1 cellular context compared by ENCODE assay signal in the genomic region with DNA sequence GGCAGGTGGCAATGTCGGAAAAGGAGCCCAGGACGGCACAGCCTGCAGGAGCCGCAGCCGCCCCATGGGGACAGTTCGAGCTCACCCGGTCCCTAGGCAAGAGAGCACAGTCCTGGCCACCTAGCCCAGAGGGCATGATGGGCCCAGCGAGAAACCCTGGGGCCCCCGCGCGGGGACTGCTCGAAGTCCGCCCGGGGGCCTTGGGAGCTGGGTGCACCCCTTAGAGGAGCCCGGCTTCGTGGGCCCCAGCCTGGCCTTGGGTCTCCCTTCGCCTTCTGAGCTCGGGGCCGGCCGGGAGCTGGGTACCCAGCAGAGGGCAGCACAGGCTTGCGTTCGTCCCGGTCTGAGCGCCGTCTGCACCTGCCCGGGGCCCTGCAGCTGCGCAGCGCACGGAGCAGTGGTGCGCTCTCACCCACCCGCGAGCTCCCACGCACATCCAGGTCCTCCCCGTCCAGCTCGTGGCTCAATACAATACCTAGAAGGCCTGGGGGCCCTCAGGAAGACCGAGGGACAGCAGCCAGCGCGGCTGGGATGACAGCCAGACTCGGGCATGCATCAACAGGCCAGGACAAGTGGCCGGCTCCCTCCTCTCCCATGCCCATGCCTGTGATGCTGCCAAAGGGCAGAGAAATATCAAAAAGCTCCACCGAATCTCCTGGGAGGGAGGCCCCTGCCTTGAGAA.
TF ChIP-seq lines count a peak whose summit lies in the region.

No MANE protein-coding gene starts in this region.

TF ChIP-seq in HepG2, 621 proteins besides CTCF, POLR2A, EP300 and RAD21 (continued from another document):
- no peak for TF ChIP-seq ZNF12 (CRISPR knock-in tag; IDR thresholded peaks at IDR 0.05)
- peak; percentile 33; the same call in 1 of the 2 replicates for TF ChIP-seq KMT2B (CRISPR knock-in tag; IDR thresholded peaks at IDR 0.05)
- no peak for TF ChIP-seq DR1 (CRISPR knock-in tag; IDR thresholded peaks at IDR 0.05)
- TF ChIP-seq, protein P1, sequence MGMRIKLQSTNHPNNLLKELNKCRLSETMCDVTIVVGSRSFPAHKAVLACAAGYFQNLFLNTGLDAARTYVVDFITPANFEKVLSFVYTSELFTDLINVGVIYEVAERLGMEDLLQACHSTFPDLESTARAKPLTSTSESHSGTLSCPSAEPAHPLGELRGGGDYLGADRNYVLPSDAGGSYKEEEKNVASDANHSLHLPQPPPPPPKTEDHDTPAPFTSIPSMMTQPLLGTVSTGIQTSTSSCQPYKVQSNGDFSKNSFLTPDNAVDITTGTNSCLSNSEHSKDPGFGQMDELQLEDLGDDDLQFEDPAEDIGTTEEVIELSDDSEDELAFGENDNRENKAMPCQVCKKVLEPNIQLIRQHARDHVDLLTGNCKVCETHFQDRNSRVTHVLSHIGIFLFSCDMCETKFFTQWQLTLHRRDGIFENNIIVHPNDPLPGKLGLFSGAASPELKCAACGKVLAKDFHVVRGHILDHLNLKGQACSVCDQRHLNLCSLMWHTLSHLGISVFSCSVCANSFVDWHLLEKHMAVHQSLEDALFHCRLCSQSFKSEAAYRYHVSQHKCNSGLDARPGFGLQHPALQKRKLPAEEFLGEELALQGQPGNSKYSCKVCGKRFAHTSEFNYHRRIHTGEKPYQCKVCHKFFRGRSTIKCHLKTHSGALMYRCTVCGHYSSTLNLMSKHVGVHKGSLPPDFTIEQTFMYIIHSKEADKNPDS (CRISPR knock-in tag; IDR thresholded peaks at IDR 0.05): no peak
- TF ChIP-seq HES4 (CRISPR knock-in tag; IDR thresholded peaks at IDR 0.05; ENCODE audit: borderline replicate concordance): no peak
- no peak for TF ChIP-seq JUND (CRISPR knock-in tag; IDR thresholded peaks at IDR 0.05)
- TF ChIP-seq SUZ12 (IDR thresholded peaks at IDR 0.05; ENCODE audit: low read depth, low read length): no peak
- TF ChIP-seq CBFB (CRISPR knock-in tag; IDR thresholded peaks at IDR 0.05): peak; percentile 59; the same call in 1 of the 2 replicates
- TF ChIP-seq, protein P2, sequence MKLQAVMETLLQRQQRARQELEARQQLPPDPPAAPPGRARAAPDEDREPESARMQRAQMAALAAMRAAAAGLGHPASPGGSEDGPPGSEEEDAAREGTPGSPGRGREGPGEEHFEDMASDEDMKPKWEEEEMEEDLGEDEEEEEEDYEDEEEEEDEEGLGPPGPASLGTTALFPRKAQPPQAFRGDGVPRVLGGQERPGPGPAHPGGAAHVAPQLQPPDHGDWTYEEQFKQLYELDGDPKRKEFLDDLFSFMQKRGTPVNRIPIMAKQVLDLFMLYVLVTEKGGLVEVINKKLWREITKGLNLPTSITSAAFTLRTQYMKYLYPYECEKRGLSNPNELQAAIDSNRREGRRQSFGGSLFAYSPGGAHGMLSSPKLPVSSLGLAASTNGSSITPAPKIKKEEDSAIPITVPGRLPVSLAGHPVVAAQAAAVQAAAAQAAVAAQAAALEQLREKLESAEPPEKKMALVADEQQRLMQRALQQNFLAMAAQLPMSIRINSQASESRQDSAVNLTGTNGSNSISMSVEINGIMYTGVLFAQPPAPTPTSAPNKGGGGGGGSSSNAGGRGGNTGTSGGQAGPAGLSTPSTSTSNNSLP (IDR thresholded peaks at IDR 0.05; ENCODE audit: low read depth, low read length): no peak
- no peak for TF ChIP-seq ZNF296 (CRISPR knock-in tag; conservative IDR thresholded peaks at IDR 0.05)
- no peak for TF ChIP-seq SIN3B (IDR thresholded peaks at IDR 0.05; ENCODE audit: low read length)
- TF ChIP-seq, protein P3, sequence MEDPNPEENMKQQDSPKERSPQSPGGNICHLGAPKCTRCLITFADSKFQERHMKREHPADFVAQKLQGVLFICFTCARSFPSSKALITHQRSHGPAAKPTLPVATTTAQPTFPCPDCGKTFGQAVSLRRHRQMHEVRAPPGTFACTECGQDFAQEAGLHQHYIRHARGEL (CRISPR knock-in tag; IDR thresholded peaks at IDR 0.05): no peak
- no peak for TF ChIP-seq BORCS8-MEF2B (CRISPR knock-in tag; IDR thresholded peaks at IDR 0.05)
- no peak for TF ChIP-seq LCORL (IDR thresholded peaks at IDR 0.05)
- peak; percentile 62 for TF ChIP-seq LCORL (CRISPR knock-in tag; IDR thresholded peaks at IDR 0.05)
- TF ChIP-seq, protein P4, sequence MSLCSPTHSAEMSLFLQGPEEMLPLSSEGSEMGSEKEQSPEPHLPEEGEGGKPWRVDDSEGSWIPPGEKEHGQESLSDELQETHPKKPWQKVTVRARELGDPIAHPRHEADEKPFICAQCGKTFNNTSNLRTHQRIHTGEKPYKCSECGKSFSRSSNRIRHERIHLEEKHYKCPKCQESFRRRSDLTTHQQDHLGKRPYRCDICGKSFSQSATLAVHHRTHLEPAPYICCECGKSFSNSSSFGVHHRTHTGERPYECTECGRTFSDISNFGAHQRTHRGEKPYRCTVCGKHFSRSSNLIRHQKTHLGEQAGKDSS (CRISPR knock-in tag; IDR thresholded peaks at IDR 0.05; ENCODE audit: borderline replicate concordance, low read depth): no peak; the same call in 1 of the 2 replicates
- TF ChIP-seq, protein P5, sequence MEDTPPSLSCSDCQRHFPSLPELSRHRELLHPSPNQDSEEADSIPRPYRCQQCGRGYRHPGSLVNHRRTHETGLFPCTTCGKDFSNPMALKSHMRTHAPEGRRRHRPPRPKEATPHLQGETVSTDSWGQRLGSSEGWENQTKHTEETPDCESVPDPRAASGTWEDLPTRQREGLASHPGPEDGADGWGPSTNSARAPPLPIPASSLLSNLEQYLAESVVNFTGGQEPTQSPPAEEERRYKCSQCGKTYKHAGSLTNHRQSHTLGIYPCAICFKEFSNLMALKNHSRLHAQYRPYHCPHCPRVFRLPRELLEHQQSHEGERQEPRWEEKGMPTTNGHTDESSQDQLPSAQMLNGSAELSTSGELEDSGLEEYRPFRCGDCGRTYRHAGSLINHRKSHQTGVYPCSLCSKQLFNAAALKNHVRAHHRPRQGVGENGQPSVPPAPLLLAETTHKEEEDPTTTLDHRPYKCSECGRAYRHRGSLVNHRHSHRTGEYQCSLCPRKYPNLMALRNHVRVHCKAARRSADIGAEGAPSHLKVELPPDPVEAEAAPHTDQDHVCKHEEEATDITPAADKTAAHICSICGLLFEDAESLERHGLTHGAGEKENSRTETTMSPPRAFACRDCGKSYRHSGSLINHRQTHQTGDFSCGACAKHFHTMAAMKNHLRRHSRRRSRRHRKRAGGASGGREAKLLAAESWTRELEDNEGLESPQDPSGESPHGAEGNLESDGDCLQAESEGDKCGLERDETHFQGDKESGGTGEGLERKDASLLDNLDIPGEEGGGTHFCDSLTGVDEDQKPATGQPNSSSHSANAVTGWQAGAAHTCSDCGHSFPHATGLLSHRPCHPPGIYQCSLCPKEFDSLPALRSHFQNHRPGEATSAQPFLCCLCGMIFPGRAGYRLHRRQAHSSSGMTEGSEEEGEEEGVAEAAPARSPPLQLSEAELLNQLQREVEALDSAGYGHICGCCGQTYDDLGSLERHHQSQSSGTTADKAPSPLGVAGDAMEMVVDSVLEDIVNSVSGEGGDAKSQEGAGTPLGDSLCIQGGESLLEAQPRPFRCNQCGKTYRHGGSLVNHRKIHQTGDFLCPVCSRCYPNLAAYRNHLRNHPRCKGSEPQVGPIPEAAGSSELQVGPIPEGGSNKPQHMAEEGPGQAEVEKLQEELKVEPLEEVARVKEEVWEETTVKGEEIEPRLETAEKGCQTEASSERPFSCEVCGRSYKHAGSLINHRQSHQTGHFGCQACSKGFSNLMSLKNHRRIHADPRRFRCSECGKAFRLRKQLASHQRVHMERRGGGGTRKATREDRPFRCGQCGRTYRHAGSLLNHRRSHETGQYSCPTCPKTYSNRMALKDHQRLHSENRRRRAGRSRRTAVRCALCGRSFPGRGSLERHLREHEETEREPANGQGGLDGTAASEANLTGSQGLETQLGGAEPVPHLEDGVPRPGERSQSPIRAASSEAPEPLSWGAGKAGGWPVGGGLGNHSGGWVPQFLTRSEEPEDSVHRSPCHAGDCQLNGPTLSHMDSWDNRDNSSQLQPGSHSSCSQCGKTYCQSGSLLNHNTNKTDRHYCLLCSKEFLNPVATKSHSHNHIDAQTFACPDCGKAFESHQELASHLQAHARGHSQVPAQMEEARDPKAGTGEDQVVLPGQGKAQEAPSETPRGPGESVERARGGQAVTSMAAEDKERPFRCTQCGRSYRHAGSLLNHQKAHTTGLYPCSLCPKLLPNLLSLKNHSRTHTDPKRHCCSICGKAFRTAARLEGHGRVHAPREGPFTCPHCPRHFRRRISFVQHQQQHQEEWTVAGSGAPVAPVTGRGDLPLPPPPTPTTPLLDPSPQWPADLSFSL (CRISPR knock-in tag; IDR thresholded peaks at IDR 0.05): no peak
TF ChIP-seq in HepG2: peak in this region for 93.
